8 cellular contexts compared by ENCODE assay signal in the genomic region with DNA sequence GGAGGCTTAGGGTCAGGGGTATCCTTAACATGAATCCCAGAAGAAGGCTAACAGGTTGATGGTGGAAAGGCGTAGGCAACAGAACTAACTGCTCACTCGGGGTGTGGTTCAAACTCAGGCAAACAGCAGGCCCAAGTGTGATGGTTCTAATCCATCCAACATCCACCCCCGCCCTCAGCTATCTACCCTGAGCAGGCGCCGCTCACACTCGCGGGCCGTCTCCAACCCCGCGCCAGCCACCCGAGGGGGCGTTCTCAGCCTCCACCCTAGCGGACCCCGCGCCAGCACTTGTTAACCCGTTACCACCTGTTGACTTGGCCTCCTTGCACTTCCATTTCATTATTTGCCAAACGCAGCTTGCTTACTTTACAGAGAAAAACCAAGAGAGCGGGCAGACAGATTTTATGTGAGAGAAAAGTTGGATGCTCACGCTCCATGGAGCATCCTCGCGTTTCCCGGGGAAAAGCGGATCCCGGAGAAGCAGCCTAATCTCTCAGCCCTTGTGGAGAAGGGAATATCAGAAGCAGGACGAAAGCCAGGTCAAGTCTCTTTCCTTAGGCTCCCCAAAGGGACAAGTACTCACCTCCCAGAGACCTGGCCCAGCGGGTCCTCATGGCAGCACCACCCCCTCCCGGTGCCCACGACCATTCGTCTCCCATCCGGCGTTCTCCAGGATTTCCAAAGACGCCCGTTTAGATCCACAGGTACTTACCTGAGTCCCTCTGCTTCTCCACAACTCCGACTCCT. TPM values are rescaled to one million over a fixed set of nuclear protein-coding genes. Genes with fewer than 3 reads are reported as not detected.
DNase-seq lines count a peak whose midpoint lies in the region; ATAC-seq and TF ChIP-seq lines count a peak whose summit lies in the region.

No MANE protein-coding gene starts in this region.

- H3K27ac ChIP-seq in lung (ENCODE audit: low read depth in 1 of 2, low read length in 1 of 2) (no peak overlapping the region), transverse colon (peak overlapping the region in 3 of 4 donors; percentile 4 to 56 (median 33))

- H3K27me3 ChIP-seq in lung (ENCODE audit: control insufficient read depth, insufficient read depth) = no peaks in the 10 kb centered on the region
- H3K27me3 ChIP-seq in transverse colon = peaks cover 60% of the 10 kb centered on the region

- no peak for ATAC-seq in lung (ENCODE audit: insufficient read depth, low FRiP score)
- no peak for ATAC-seq in HG03108 (IDR thresholded peaks at IDR 0.05; ENCODE audit: unreplicated experiment)
- ATAC-seq in GM19455 (IDR thresholded peaks at IDR 0.05; ENCODE audit: unreplicated experiment) = no peak

- WGBS in lung, 2 donors = 5 to 6% methylated on average over 34 of the region's 34 CpGs
- 13 to 17% methylated on average over 9 to 33 of the region's 34 CpGs for WGBS in transverse colon (ENCODE audit: low coverage in 1 of 2), 2 donors

- DNase-seq in AG08396 (ENCODE audit: low spot score) = peak; percentile 4
- peak; percentile 10 for DNase-seq in HuH-7.5 (ENCODE audit: low spot score)
- DNase-seq in choroid plexus epithelial cell (ENCODE audit: low read depth) = no peak
- no peak for DNase-seq in lung (ENCODE audit: low spot score)
- no peak for DNase-seq in transverse colon
- no peak for DNase-seq in activated naive CD4-positive, alpha-beta T cell (lab: John Stamatoyannopoulos, UW)

- no peaks in the 10 kb centered on the region for H3K36me3 ChIP-seq in lung (ENCODE audit: control insufficient read depth in 2 of 2, insufficient read depth in 2 of 2, low read length in 2 of 2)
- H3K36me3 ChIP-seq in transverse colon = no peaks in the 10 kb centered on the region

- TF ChIP-seq EP300 in transverse colon (IDR thresholded peaks at IDR 0.05; ENCODE audit: low read depth) = no peak

- intact Hi-C loops in transverse colon (cut with DNase I; ENCODE audit: low total_unique reads) = no loop called here

- no peak for TF ChIP-seq POLR2A in transverse colon (IDR thresholded peaks at IDR 0.05)

- peaks cover 0 to 8% of the 10 kb centered on the region in 2 donors for H3K4me1 ChIP-seq in lung (ENCODE audit: control insufficient read depth in 2 of 2, insufficient read depth in 2 of 2, low read length in 2 of 2)
- peaks cover 0 to 20% (median 16%) of the 10 kb centered on the region in 4 donors for H3K4me1 ChIP-seq in transverse colon

- peaks cover 0 to 3% of the 10 kb centered on the region in 2 donors for H3K9me3 ChIP-seq in lung (ENCODE audit: control insufficient read depth in 2 of 2, insufficient read depth in 1 of 2, low read length in 1 of 2)
- H3K9me3 ChIP-seq in transverse colon = no peaks in the 10 kb centered on the region

- in situ Hi-C loops in transverse colon (cut with MboI; ENCODE audit: low pct_ligation_motif_present in 1 of 4, low pct_unique_long_range_greater_than_20kb in 1 of 4, low sequenced_read_pairs in 3 of 4) = no loop called here

- H3K4me3 ChIP-seq in choroid plexus epithelial cell (ENCODE audit: low read depth, low read length) (peak overlapping the region; percentile 58), lung (peak overlapping the region; percentile 36), transverse colon (peak overlapping the region in 3 of 4 donors; percentile 37 to 62 (median 46))

- TF ChIP-seq CTCF in choroid plexus epithelial cell (conservative IDR thresholded peaks at IDR 0.05; ENCODE audit: low read depth, low read length) = no peak
- TF ChIP-seq CTCF in lung (IDR thresholded peaks at IDR 0.05; ENCODE audit: control extremely low read depth, extremely low read depth) = no peak
- no peak for TF ChIP-seq CTCF in transverse colon (IDR thresholded peaks at IDR 0.05)

RNA-seq across cellular contexts. Expression of gene SNCA, which starts 0.8 kb away (rescaled TPM):
- total RNA-seq in lung (10 to 100 TPM; 12.1 to 60.4 TPM), transverse colon (1 to 10 TPM; 2.2 to 7.8 (median 4.0) TPM)
- polyA plus RNA-seq in lung = 10 to 100 TPM in 1 of 2 donors, 1 to 10 TPM in 1; 7.1 to 12.5 TPM

RNA-seq across cellular contexts. Expression of gene MMRN1, which starts 58.5 kb away (rescaled TPM):
- 10 to 100 TPM; 35.3 to 37.4 TPM for total RNA-seq in lung
- polyA plus RNA-seq in lung = 10 to 100 TPM; 10.2 to 17.1 TPM
- total RNA-seq in transverse colon = 10 to 100 TPM in 2 of 4 donors, 1 to 10 TPM in 2; 3.0 to 27.9 (median 8.0) TPM

Comparison
In these comparisons a context has a peak if more than half of its experiments do, and no peak if none do; other contexts are left out.
1. DNase-seq: peak in AG08396 (single experiment) and HuH-7.5 (single experiment); none in choroid plexus epithelial cell (single experiment), lung (single experiment), transverse colon (single experiment) and activated naive CD4-positive, alpha-beta T cell (0 of 4).
2. H3K27ac ChIP-seq: peak in transverse colon (3 of 4); none in lung (0 of 2).
3. Peak in every context shown above with its lines, with median percentiles within 50 percentile points of each other: H3K4me3 ChIP-seq.